Comparison of ENCODE assay signal across 8 cellular contexts in the genomic region with DNA sequence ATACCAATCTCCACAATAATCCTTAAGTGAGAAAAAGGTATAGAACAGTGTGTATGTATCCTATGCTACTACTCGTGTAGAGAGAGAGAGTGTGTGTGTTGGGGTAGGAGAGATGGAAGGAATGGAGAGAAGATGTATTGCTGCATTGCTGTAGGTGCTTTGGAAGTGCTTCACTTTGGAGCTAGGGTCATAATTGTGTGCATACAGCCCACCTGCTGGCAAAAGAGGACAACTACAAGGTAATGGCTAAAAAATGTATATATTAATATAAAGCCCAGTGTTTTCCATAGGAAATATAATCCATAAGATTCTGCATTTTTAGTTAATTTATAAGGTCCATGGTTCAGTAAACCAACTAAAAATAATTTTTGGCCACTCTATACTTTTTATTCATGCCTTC. TPM values are rescaled to one million over a fixed set of nuclear protein-coding genes. Genes with fewer than 3 reads are reported as not detected.
A peak's percentile ranks its signal among the peaks of the same experiment; 100 is the strongest.
DNase-seq lines count a peak whose midpoint lies in the region; ATAC-seq, FAIRE-seq and TF ChIP-seq lines count a peak whose summit lies in the region.

No MANE protein-coding gene starts in this region.

- H3K4me3 ChIP-seq in A549 (no peak overlapping the region), bronchial epithelial cell (ENCODE audit: low read depth, low read length) (no peak overlapping the region)

- 0% methylated on average over 1 of the region's 1 CpG for WGBS in A549 (ENCODE audit: missing lambda C conversion rate)

- H3K27ac ChIP-seq in A549 = no peak overlapping the region

- H3K27me3 ChIP-seq in bronchial epithelial cell (ENCODE audit: control insufficient read depth, insufficient read depth, low read length) = no peaks in the 10 kb centered on the region

- intact Hi-C loops in sciatic nerve (cut with DNase I) = no loop called here

- DNase-seq in A549 (ENCODE audit: low read depth in 1 of 2, low spot score in 1 of 2) (peak; percentile 18 to 50), NCI-H226 (peak; percentile 8), bronchial epithelial cell (ENCODE audit: low read depth) (peak; percentile 44), sciatic nerve (ENCODE audit: low spot score) (no peak), NCI-H2029 treated with DMSO at 0.1 percent for 48 hours (lab: John Stamatoyannopoulos, UW) (no peak)
- DNase-seq in central memory CD4-positive, alpha-beta T cell = no peak

- H3K4me2 ChIP-seq in A549 = no peak overlapping the region

- H3K9me3 ChIP-seq in A549 = no peaks in the 10 kb centered on the region

- no peak for TF ChIP-seq EP300 in A549 (IDR thresholded peaks at IDR 0.05)

- CTCF ChIA-PET in A549 (lab: Yijun Ruan, JAX) = interaction anchor here (1.0 to 1.5 kb wide), 8 partner anchors 12 to 372 kb away, joined by 3 to 4 read pairs (median 3); no protein-coding TSS in a partner anchor

- H3K4me1 ChIP-seq in A549 = no peaks in the 10 kb centered on the region

- POLR2A ChIA-PET in A549 (lab: Yijun Ruan, JAX) = no interaction called here

- no peak for TF ChIP-seq POLR2A in A549 (IDR thresholded peaks at IDR 0.05; ENCODE audit: low read length)

- TF ChIP-seq RAD21 in A549 (conservative IDR thresholded peaks at IDR 0.05 in 1 of 2, IDR thresholded peaks at IDR 0.05 in 1 of 2) = peak; percentile 56 to 77

- no peak for FAIRE-seq in A549 (lab: Jason Lieb, UNC)
- no peak for FAIRE-seq in bronchial epithelial cell (lab: Jason Lieb, UNC)

- TF ChIP-seq CTCF in A549 (IDR thresholded peaks at IDR 0.05) = peak; percentile 42
- TF ChIP-seq CTCF in GM12874 (IDR thresholded peaks at IDR 0.05; ENCODE audit: insufficient read depth, low read depth, low read length) = peak; percentile 41
- peak; percentile 43 for TF ChIP-seq CTCF in bronchial epithelial cell (IDR thresholded peaks at IDR 0.05; ENCODE audit: insufficient read depth, low read length, severe bottlenecking)

- H3K36me3 ChIP-seq in bronchial epithelial cell (ENCODE audit: control insufficient read depth, insufficient read depth, low read length) = no peaks in the 10 kb centered on the region

- ATAC-seq in A549 (peak; percentile 83 to 87), GM21717 (IDR thresholded peaks at IDR 0.05; ENCODE audit: unreplicated experiment) (no peak), sciatic nerve (no peak)

TF ChIP-seq in A549, 52 proteins besides CTCF, POLR2A, EP300 and RAD21:
- TF ChIP-seq, protein P1, sequence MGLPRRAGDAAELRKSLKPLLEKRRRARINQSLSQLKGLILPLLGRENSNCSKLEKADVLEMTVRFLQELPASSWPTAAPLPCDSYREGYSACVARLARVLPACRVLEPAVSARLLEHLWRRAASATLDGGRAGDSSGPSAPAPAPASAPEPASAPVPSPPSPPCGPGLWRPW (IDR thresholded peaks at IDR 0.05) = no peak
- no peak for TF ChIP-seq HOXA7 (CRISPR knock-in tag; IDR thresholded peaks at IDR 0.05)
- no peak for TF ChIP-seq FOSL2 (IDR thresholded peaks at IDR 0.05)
- TF ChIP-seq FOSL2 (CRISPR knock-in tag; IDR thresholded peaks at IDR 0.05) = no peak
- 0 out of 3 replicates have a peak, but pooled peaks have one; percentile 28 for TF ChIP-seq SMC3 (IDR thresholded peaks at IDR 0.05)
- TF ChIP-seq HOXB13 (CRISPR knock-in tag; IDR thresholded peaks at IDR 0.05; ENCODE audit: low read depth) = no peak

RNA-seq across cellular contexts. Expression of a gene that starts 36.1 kb away (rescaled TPM):
- polyA plus RNA-seq in A549 (2011; rRNA removed) = 5.8 and 6.7 TPM in 2 replicates
- 1.7 and 1.9 TPM in 2 replicates for polyA plus RNA-seq in A549 (2012; cell fraction: cytosol; rRNA removed)
- polyA plus RNA-seq in A549 (2012; cell fraction: nucleus; rRNA removed) = 0.71 and 1.3 TPM in 2 replicates
- polyA plus RNA-seq in A549 (2017; fragmentation: RNase III; extraction: RNeasy Plus Mini Kit Qiagen cat#74134 plus additional on column Dnase treatment) = 4.5 to 5.1 TPM (median 4.5 TPM) in 3 replicates
- polyA minus RNA-seq in A549 (2011; rRNA and poly(A)+ RNA removed) = 3.2 and 3.5 TPM in 2 replicates
- 12.1 and 15.1 TPM in 2 replicates for total RNA-seq in bronchial epithelial cell
- 9.4 TPM for total RNA-seq in sciatic nerve

RNA-seq across cellular contexts. Expression of a gene that starts 36.2 kb away (rescaled TPM):
- polyA plus RNA-seq in A549 (2011; rRNA removed) = 15.1 and 19.5 TPM in 2 replicates
- polyA plus RNA-seq in A549 (2012; cell fraction: cytosol; rRNA removed) = 3.3 and 3.8 TPM in 2 replicates
- polyA plus RNA-seq in A549 (2012; cell fraction: nucleus; rRNA removed) = 0.97 and 1.2 TPM in 2 replicates
- polyA plus RNA-seq in A549 (2017; fragmentation: RNase III; extraction: RNeasy Plus Mini Kit Qiagen cat#74134 plus additional on column Dnase treatment) = 30.2 to 33.9 TPM (median 31.7 TPM) in 3 replicates
- polyA minus RNA-seq in A549 (2011; rRNA and poly(A)+ RNA removed) = 0.49 and 1.2 TPM in 2 replicates
- total RNA-seq in bronchial epithelial cell = 4.2 and 6.5 TPM in 2 replicates
- 20.9 TPM for total RNA-seq in sciatic nerve

Comparison
In these comparisons a context has a peak if more than half of its experiments do, and no peak if none do; other contexts are left out.
1. ATAC-seq: peak in A549 (2 of 2); none in GM21717 (single experiment) and sciatic nerve (single experiment).
2. DNase-seq: peak in A549 (2 of 2), NCI-H226 (single experiment) and bronchial epithelial cell (single experiment); none in central memory CD4-positive, alpha-beta T cell (single experiment), sciatic nerve (single experiment) and NCI-H2029 treated with DMSO at 0.1 percent for 48 hours (single experiment).
3. Peak in every context shown above with its lines, with median percentiles within 50 percentile points of each other: CTCF ChIP-seq.